In the genomic region with DNA sequence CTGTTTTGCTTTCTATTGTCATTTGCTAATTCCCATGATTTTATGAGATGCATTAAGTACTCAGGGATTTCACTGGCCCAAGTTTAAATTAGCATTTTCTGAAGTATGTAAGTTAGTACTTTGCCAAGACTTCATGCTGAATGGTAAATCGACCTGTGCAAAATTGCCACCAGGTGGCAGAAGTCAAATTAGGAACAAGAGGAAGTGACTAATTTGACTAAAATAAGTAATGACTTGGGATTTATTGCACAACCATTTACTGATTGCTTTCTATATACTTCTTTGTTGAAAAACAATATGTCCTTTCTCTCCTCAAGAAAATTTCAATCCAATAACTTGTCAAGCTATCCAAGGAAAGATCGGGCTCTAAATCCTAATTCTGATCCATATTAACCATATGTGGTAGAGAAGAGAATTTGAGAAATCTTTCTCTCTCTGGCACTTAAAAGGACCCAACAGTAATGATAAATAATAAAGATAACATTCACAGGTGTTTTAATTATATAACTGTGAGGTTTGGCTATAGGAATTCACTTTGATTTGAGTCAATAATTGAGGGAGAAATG, we compare ENCODE assay signal across 7 cellular contexts.
A peak's percentile ranks its signal among the peaks of the same experiment; 100 is the strongest.
DNase-seq lines count a peak whose midpoint lies in the region; ATAC-seq, FAIRE-seq and TF ChIP-seq lines count a peak whose summit lies in the region.

No MANE protein-coding gene starts in this region.

- no peak for TF ChIP-seq POLR2A in HepG2 (IDR thresholded peaks at IDR 0.05; ENCODE audit: insufficient read depth in 1 of 2, low read depth in 2 of 2, low read length in 2 of 2)

- TF ChIP-seq RAD21 in HepG2 (CRISPR knock-in tag; IDR thresholded peaks at IDR 0.05), result no peak

- no peak for TF ChIP-seq EP300 in HepG2 (IDR thresholded peaks at IDR 0.05; ENCODE audit: low read depth in 2 of 2, low read length in 2 of 2)
- no peak for TF ChIP-seq EP300 in HepG2 (CRISPR knock-in tag; IDR thresholded peaks at IDR 0.05; ENCODE audit: borderline replicate concordance)

- H3K4me2 ChIP-seq in HepG2 (ENCODE audit: low read depth, low read length), result no peak overlapping the region

- DNase-seq in NCI-H2196 (lab: John Stamatoyannopoulos, UW; ENCODE audit: unreplicated experiment), result peak; percentile 21
- DNase-seq in amniotic epithelial cell (ENCODE audit: low read depth), result peak; percentile 56
- peak; percentile 29 for DNase-seq in HepG2 (ENCODE audit: low spot score)
- DNase-seq in posterior vena cava (ENCODE audit: low spot score), result no peak

- POLR2A ChIA-PET in HepG2 (lab: Yijun Ruan, JAX), result no interaction called here

- in situ Hi-C loops in HepG2 (cut with HindIII; ENCODE audit: extremely low pct_ligation_motif_present, low pct_unique_long_range_greater_than_20kb), result no loop called here

- no peaks in the 10 kb centered on the region for H3K36me3 ChIP-seq in HepG2 (replicated peaks in 1 of 2; ENCODE audit: control insufficient read depth in 1 of 2, insufficient read depth in 2 of 2, low read length in 2 of 2)

- no peaks in the 10 kb centered on the region for H4K20me1 ChIP-seq in HepG2 (ENCODE audit: insufficient read depth, low read length)

- H3K79me2 ChIP-seq in HepG2 (ENCODE audit: insufficient read depth, low read length), result no peaks in the 10 kb centered on the region

- H3K9me3 ChIP-seq in HepG2 (ENCODE audit: low read length), result no peaks in the 10 kb centered on the region

- H3K4me3 ChIP-seq in HepG2 (replicated peaks in 1 of 3; ENCODE audit: insufficient read depth in 1 of 3, low read depth in 2 of 3, low read length in 3 of 3), result no peak overlapping the region

- CTCF ChIA-PET in HepG2 (lab: Yijun Ruan, JAX; ENCODE audit: low intra/inter-chr PET ratio, low total read pairs), result no interaction called here

- H3K4me1 ChIP-seq in HepG2 (ENCODE audit: insufficient read depth, low read length), result no peaks in the 10 kb centered on the region

- no peak overlapping the region for H3K9ac ChIP-seq in HepG2 (ENCODE audit: insufficient read depth, low read depth, low read length)

- H3K27me3 ChIP-seq in HepG2 (ENCODE audit: control insufficient read depth in 1 of 2, insufficient read depth in 2 of 2, low read length in 2 of 2), result no peaks in the 10 kb centered on the region

- no peak overlapping the region for H2AFZ ChIP-seq in HepG2 (ENCODE audit: low read length)

- peak; percentile 21; the same call in 1 of the 2 replicates for TF ChIP-seq CTCF in GM12874 (IDR thresholded peaks at IDR 0.05; ENCODE audit: insufficient read depth, low read depth, low read length)
- TF ChIP-seq CTCF in HepG2 (CRISPR knock-in tag; IDR thresholded peaks at IDR 0.05), result peak; percentile 42

- 14% methylated on average over 2 of the region's 2 CpGs for WGBS in HepG2 (ENCODE audit: low lambda C conversion rate)

- H3K27ac ChIP-seq in HepG2 (ENCODE audit: extremely low read length, insufficient read depth, low read length), result no peak overlapping the region

- BruUV-seq in HepG2 (replicated peaks; lab: Mats Ljungman, UMichigan), result no TSS peak

- intact Hi-C loops in HepG2 (cut with micrococcal nuclease; ENCODE audit: unreplicated experiment), result loop anchor here (5.0 kb wide), 1 partner anchor 771 kb away; no protein-coding TSS in a partner anchor
- intact Hi-C loops in posterior vena cava (cut with DNase I), result no loop called here

- peak; percentile 73 for ATAC-seq in GM21723 (IDR thresholded peaks at IDR 0.05; ENCODE audit: unreplicated experiment)
- no peak for ATAC-seq in HepG2
- ATAC-seq in GM21367 (IDR thresholded peaks at IDR 0.05; ENCODE audit: unreplicated experiment), result no peak

- FAIRE-seq in HepG2 (lab: Jason Lieb, UNC), result no peak

TF ChIP-seq in HepG2, 621 proteins besides CTCF, POLR2A, EP300 and RAD21:
- TF ChIP-seq CCAR2 (optimal IDR thresholded peaks at IDR 0.05; ENCODE audit: low read depth, low read length) (no peak), STAG1 (CRISPR knock-in tag; IDR thresholded peaks at IDR 0.05) (peak; percentile 40), SMC3 (IDR thresholded peaks at IDR 0.05; ENCODE audit: low read length) (peak; percentile 48), ZNF891 (CRISPR knock-in tag; IDR thresholded peaks at IDR 0.05) (no peak), ATAD3A (CRISPR knock-in tag; IDR thresholded peaks at IDR 0.05) (no peak), MYC (CRISPR knock-in tag; IDR thresholded peaks at IDR 0.05; ENCODE audit: borderline replicate concordance) (no peak), NFE2L2 (IDR thresholded peaks at IDR 0.05; ENCODE audit: low read length) (no peak), CEBPB (IDR thresholded peaks at IDR 0.05; ENCODE audit: borderline replicate concordance, low read depth, low read length) (peak; percentile 74; the same call in 1 of the 2 replicates), LRRFIP1 (CRISPR knock-in tag; conservative IDR thresholded peaks at IDR 0.05) (no peak)
